In genomic region chr6:85594197-85594930, GRCh38 we compare ENCODE assay signal across 8 cellular contexts. TPM values are rescaled to one million over a fixed set of nuclear protein-coding genes. Genes with fewer than 3 reads are reported as not detected.
DNase-seq lines count a peak whose midpoint lies in the region; ATAC-seq and TF ChIP-seq lines count a peak whose summit lies in the region.

No MANE protein-coding gene starts in this region.

- H3K9me3 ChIP-seq in fibroblast of lung (ENCODE audit: control insufficient read depth, insufficient read depth, low read depth, low read length): no peaks in the 10 kb centered on the region
- no peaks in the 10 kb centered on the region for H3K9me3 ChIP-seq in parathyroid adenoma (ENCODE audit: control insufficient read depth, low read length)

- no peaks in the 10 kb centered on the region for H3K27me3 Mint-ChIP-seq in activated CD4-positive, alpha-beta T cell treated with anti-CD3 and anti-CD28 coated beads, Interleukin-2, amount 10 ng/mL, durations not matched to agents 7 days and 5 days

- POLR2A ChIA-PET in HEK293T (lab: Yijun Ruan, JAX): interaction anchor here (0.5 to 2.3 kb wide), 7 partner anchors 11 to 84 kb away, joined by 3 to 24 read pairs (median 9); partner anchors contain the start of gene SYNCRIP
- POLR2A ChIA-PET in activated CD4-positive, alpha-beta T cell treated with anti-CD3 and anti-CD28 coated beads, Interleukin-2, amount 10 ng/mL, durations not matched to agents 7 days and 5 days (lab: Charles Lee): interaction anchor here (0.6 to 1.4 kb wide), 4 partner anchors 49 to 84 kb away, joined by 4 to 8 read pairs (median 6); partner anchors contain the start of gene SYNCRIP

- peak overlapping the region; percentile 97 for H3K27ac ChIP-seq in fibroblast of lung (ENCODE audit: insufficient read depth, low read length)
- peak overlapping the region; percentile 92 for H3K27ac ChIP-seq in parathyroid adenoma

- H3K4me3 ChIP-seq in NB4 (ENCODE audit: low read depth, low read length) (peak overlapping the region; percentile 88), fibroblast of lung (replicated peaks in 1 of 4; ENCODE audit: control extremely low read depth in 1 of 4, insufficient read depth in 1 of 4, low read depth in 3 of 4, low read length in 4 of 4) (peak overlapping the region; percentile 71 to 98 (median 87)), parathyroid adenoma (ENCODE audit: low read depth, low read length) (peak overlapping the region; percentile 70)

- H3K27me3 ChIP-seq in fibroblast of lung (ENCODE audit: control insufficient read depth, insufficient read depth, low read length) (no peaks in the 10 kb centered on the region), parathyroid adenoma (ENCODE audit: control insufficient read depth, insufficient read depth, low read length) (no peaks in the 10 kb centered on the region)

- H3K9ac ChIP-seq in fibroblast of lung (ENCODE audit: insufficient read depth, low read length) (peak overlapping the region; percentile 93), parathyroid adenoma (peak overlapping the region; percentile 32)

- DNase-seq in HEK293T (ENCODE audit: extremely low spot score) (no peak), NB4 (ENCODE audit: low read depth) (no peak), fibroblast of lung (ENCODE audit: low read depth in 2 of 2) (peak in 1 of 2 donors; percentile 29), NCI-H1930 (lab: John Stamatoyannopoulos, UW) (no peak), NCI-H446 treated with DMSO at 0.1 percent for 48 hours (lab: John Stamatoyannopoulos, UW) (no peak)
- no peak for DNase-seq in activated CD4-positive, alpha-beta T cell treated with anti-CD3 and anti-CD28 coated beads, Interleukin-2, amount 10 ng/mL, durations not matched to agents 7 days and 5 days

- H3K36me3 ChIP-seq in fibroblast of lung (ENCODE audit: control insufficient read depth, insufficient read depth, low read length) (no peaks in the 10 kb centered on the region), parathyroid adenoma (ENCODE audit: control insufficient read depth, insufficient read depth, low read length) (no peaks in the 10 kb centered on the region)

- H3K4me3 Mint-ChIP-seq in activated CD4-positive, alpha-beta T cell treated with anti-CD3 and anti-CD28 coated beads, Interleukin-2, amount 10 ng/mL, durations not matched to agents 7 days and 5 days: peak overlapping the region; percentile 93

- H3K27ac Mint-ChIP-seq in activated CD4-positive, alpha-beta T cell treated with anti-CD3 and anti-CD28 coated beads, Interleukin-2, amount 10 ng/mL, durations not matched to agents 7 days and 5 days: peak overlapping the region; percentile 94

- TF ChIP-seq POLR2A in NB4 (IDR thresholded peaks at IDR 0.05; ENCODE audit: extremely low read depth, insufficient read length): no peak

- CTCF ChIA-PET in HEK293T (lab: Yijun Ruan, JAX): interaction anchor here (0.6 kb wide), 1 partner anchor 111 kb away, joined by 3 read pairs; no protein-coding TSS in a partner anchor
- CTCF ChIA-PET in activated CD4-positive, alpha-beta T cell treated with anti-CD3 and anti-CD28 coated beads, Interleukin-2, amount 10 ng/mL, durations not matched to agents 7 days and 5 days (lab: Charles Lee): interaction anchor here (1.0 to 1.8 kb wide), 2 partner anchors 22 to 46 kb away, joined by 3 to 8 read pairs; no protein-coding TSS in a partner anchor

- H3K4me1 ChIP-seq in fibroblast of lung (ENCODE audit: control insufficient read depth, extremely low read depth, insufficient read depth, low read length) (peaks cover 5% of the 10 kb centered on the region), parathyroid adenoma (peaks cover 5% of the 10 kb centered on the region)

- ATAC-seq in GM18502 (IDR thresholded peaks at IDR 0.05; ENCODE audit: poor library complexity, unreplicated experiment): peak; percentile 13

- H3K4me2 ChIP-seq in fibroblast of lung (ENCODE audit: extremely low read depth, insufficient read depth, low read length) (peak overlapping the region; percentile 96), parathyroid adenoma (ENCODE audit: low read length) (peak overlapping the region; percentile 85)

- TF ChIP-seq CTCF in NB4 (IDR thresholded peaks at IDR 0.05; ENCODE audit: low read depth, low read length): no peak
- TF ChIP-seq CTCF in fibroblast of lung (conservative IDR thresholded peaks at IDR 0.05 in 1 of 2, IDR thresholded peaks at IDR 0.05 in 1 of 2; ENCODE audit: low read depth in 1 of 2, low read length in 2 of 2): no peak
- no peak for TF ChIP-seq CTCF in parathyroid adenoma (IDR thresholded peaks at IDR 0.05)

- H2AFZ ChIP-seq in fibroblast of lung (ENCODE audit: low read length) (peak overlapping the region; percentile 88), parathyroid adenoma (peak overlapping the region; percentile 82)

- peaks cover 25% of the 10 kb centered on the region for H3K36me3 Mint-ChIP-seq in activated CD4-positive, alpha-beta T cell treated with anti-CD3 and anti-CD28 coated beads, Interleukin-2, amount 10 ng/mL, durations not matched to agents 7 days and 5 days (ENCODE audit: low read depth)

- peaks cover 32% of the 10 kb centered on the region for H3K4me1 Mint-ChIP-seq in activated CD4-positive, alpha-beta T cell treated with anti-CD3 and anti-CD28 coated beads, Interleukin-2, amount 10 ng/mL, durations not matched to agents 7 days and 5 days

- peaks cover 12% of the 10 kb centered on the region for H3K9me3 Mint-ChIP-seq in activated CD4-positive, alpha-beta T cell treated with anti-CD3 and anti-CD28 coated beads, Interleukin-2, amount 10 ng/mL, durations not matched to agents 7 days and 5 days

- no peaks in the 10 kb centered on the region for H4K20me1 ChIP-seq in fibroblast of lung (ENCODE audit: control insufficient read depth, extremely low read depth, insufficient read depth, low read length)

- H3K79me2 ChIP-seq in fibroblast of lung (ENCODE audit: control insufficient read depth, insufficient read depth, low read length) (peaks cover 33% of the 10 kb centered on the region), parathyroid adenoma (peaks cover 25% of the 10 kb centered on the region)

TF ChIP-seq in HEK293T, 16 proteins besides CTCF, POLR2A, EP300 and RAD21:
- TF ChIP-seq CTBP1 (IDR thresholded peaks at IDR 0.05; ENCODE audit: borderline replicate concordance): no peak
- no peak for TF ChIP-seq FOXA1 (IDR thresholded peaks at IDR 0.05)
- no peak for TF ChIP-seq LEF1 (IDR thresholded peaks at IDR 0.05; ENCODE audit: borderline replicate concordance)
- peak; percentile 31; the same call in 1 of the 2 replicates for TF ChIP-seq L3MBTL2 (conservative IDR thresholded peaks at IDR 0.05)

RNA-seq across cellular contexts. Expression of gene SNX14, which starts 0.7 kb away (rescaled TPM):
- 10 to 100 TPM; 29.1 to 49.0 TPM for total RNA-seq in activated CD4-positive, alpha-beta T cell treated with anti-CD3 and anti-CD28 coated beads, Interleukin-2, amount 10 ng/mL, durations not matched to agents 7 days and 5 days
- total RNA-seq in fibroblast of lung: 121 and 182 TPM in 2 replicates
- polyA plus RNA-seq in fibroblast of lung: 61.9 and 79.7 TPM in 2 replicates
- polyA plus RNA-seq in fibroblast of lung (2012): 49.7 and 61.8 TPM in 2 replicates
- 8.2 and 10.8 TPM in 2 replicates for polyA minus RNA-seq in fibroblast of lung (ENCODE audit: low replicate concordance)

RNA-seq across cellular contexts. Expression of gene SYNCRIP, which starts 48.3 kb away (rescaled TPM):
- total RNA-seq in activated CD4-positive, alpha-beta T cell treated with anti-CD3 and anti-CD28 coated beads, Interleukin-2, amount 10 ng/mL, durations not matched to agents 7 days and 5 days: 100 to 1,000 TPM; 111 to 118 TPM
- total RNA-seq in fibroblast of lung: 41.1 and 44.3 TPM in 2 replicates
- 29.2 and 37.7 TPM in 2 replicates for polyA plus RNA-seq in fibroblast of lung
- polyA plus RNA-seq in fibroblast of lung (2012): 113 and 147 TPM in 2 replicates
- polyA minus RNA-seq in fibroblast of lung (ENCODE audit: low replicate concordance): 8.2 and 8.8 TPM in 2 replicates
